13 cellular contexts compared by ENCODE assay signal in the genomic region with DNA sequence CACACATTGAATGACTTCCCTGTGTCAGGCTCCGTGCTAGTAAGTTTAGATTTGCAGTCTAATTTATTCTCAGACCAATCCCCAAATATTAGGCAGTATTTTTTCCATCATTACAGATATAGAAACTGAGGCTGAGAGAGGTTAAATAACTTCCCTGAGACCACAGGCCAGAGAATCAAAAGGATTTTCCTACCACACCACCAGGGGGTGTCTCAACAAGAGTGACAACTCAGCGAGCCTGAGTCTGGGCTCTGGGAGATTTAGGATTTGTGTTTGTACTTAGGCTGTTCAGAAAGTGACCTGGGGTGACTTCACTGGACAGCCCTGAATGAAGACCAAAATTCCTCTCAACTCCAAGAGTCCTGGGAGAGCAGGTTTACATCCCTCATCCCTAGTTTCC. TPM values are rescaled to one million over a fixed set of nuclear protein-coding genes. Genes with fewer than 3 reads are reported as not detected.
DNase-seq lines count a peak whose midpoint lies in the region; ATAC-seq, FAIRE-seq and TF ChIP-seq lines count a peak whose summit lies in the region.
"Had no signal": no experiment of that assay in that cellular context is flagged by ENCODE, and none has a peak within 500 bp of the region (broad histone marks: within the 10 kb centered on the region; RNA-seq: fewer than 3 reads in every experiment).

No MANE protein-coding gene starts in this region.

- H3K27me3 ChIP-seq in PC-3 (ENCODE audit: low read length) = peaks cover 2% of the 10 kb centered on the region; the same call in 1 of the 2 replicates

- H3K36me3 ChIP-seq in PC-3 (ENCODE audit: low read depth, low read length) = no peaks in the 10 kb centered on the region

- no peak for FAIRE-seq in H54 (lab: Jason Lieb, UNC)

- no peak overlapping the region for H3K4me3 Mint-ChIP-seq in activated T-helper 17 cell treated with anti-CD3 and anti-CD28 coated beads, Interleukin-2, amount 50 U/mL, for 72 hours
- H3K4me3 Mint-ChIP-seq: activated CD4-positive, alpha-beta T cell treated with anti-CD3 and anti-CD28 coated beads, Interleukin-2, amount 10 ng/mL, durations not matched to agents 7 days and 5 days had no signal

- no peaks in the 10 kb centered on the region for H3K9me3 Mint-ChIP-seq in activated T-helper 17 cell treated with anti-CD3 and anti-CD28 coated beads, Interleukin-2, amount 50 U/mL, for 72 hours
- H3K9me3 Mint-ChIP-seq: activated CD4-positive, alpha-beta T cell treated with anti-CD3 and anti-CD28 coated beads, Interleukin-2, amount 10 ng/mL, durations not matched to agents 7 days and 5 days had no signal

- no peaks in the 10 kb centered on the region for H3K9me3 ChIP-seq in PC-3 (ENCODE audit: low read length)

- H3K4me2 ChIP-seq in PC-3 (ENCODE audit: low read length) = no peak overlapping the region

- no peaks in the 10 kb centered on the region for H4K20me1 ChIP-seq in PC-3 (ENCODE audit: low read length)

- CTCF ChIA-PET in PC-3 (lab: Charles Lee) = no interaction called here

- POLR2A ChIA-PET in PC-3 (lab: Charles Lee; ENCODE audit: unreplicated experiment) = no interaction called here

- H3K27ac ChIP-seq in PC-3 (ENCODE audit: low read length) = no peak overlapping the region

- DNase-seq in AG09319 (ENCODE audit: extremely low read depth, low read depth) (no peak), PC-3 (peak; percentile 50), fibroblast of mammary gland (ENCODE audit: low read depth) (peak; percentile 26), GF-D8 (lab: John Stamatoyannopoulos, UW) (no peak), H54 (ENCODE audit: insufficient read length, low spot score) (no peak)
- DNase-seq: activated CD4-positive, alpha-beta T cell treated with anti-CD3 and anti-CD28 coated beads, Interleukin-2, amount 10 ng/mL, durations not matched to agents 7 days and 5 days; NCI-H1694 treated with DMSO at 0.1 percent for 48 hours; nucleus accumbens; stimulated activated CD4-positive, alpha-beta T cell treated with anti-CD3 and anti-CD28 coated beads, Interleukin-4, amount 100 ng/mL, for 24 hours had no signal

- H3K4me3 ChIP-seq in PC-3 (ENCODE audit: low read length) (no peak overlapping the region), fibroblast of mammary gland (ENCODE audit: control insufficient read depth, low read depth, low read length) (no peak overlapping the region)

- H2AFZ ChIP-seq in PC-3 (ENCODE audit: low read length) = no peak overlapping the region

- no peaks in the 10 kb centered on the region for H3K36me3 Mint-ChIP-seq in activated T-helper 17 cell treated with anti-CD3 and anti-CD28 coated beads, Interleukin-2, amount 50 U/mL, for 72 hours (ENCODE audit: low read depth)

- H3K27ac Mint-ChIP-seq in activated T-helper 17 cell treated with anti-CD3 and anti-CD28 coated beads, Interleukin-2, amount 50 U/mL, for 72 hours = no peak overlapping the region
- H3K27ac Mint-ChIP-seq: activated CD4-positive, alpha-beta T cell treated with anti-CD3 and anti-CD28 coated beads, Interleukin-2, amount 10 ng/mL, durations not matched to agents 7 days and 5 days had no signal

- ATAC-seq in PC-3 (no peak), GM19455 (IDR thresholded peaks at IDR 0.05; ENCODE audit: unreplicated experiment) (no peak)
- no peak for ATAC-seq in activated T-helper 17 cell treated with anti-CD3 and anti-CD28 coated beads, Interleukin-2, amount 50 U/mL, for 72 hours (replicated peaks)

- H3F3A ChIP-seq in PC-3 (ENCODE audit: low read length, unreplicated experiment) = no peaks in the 10 kb centered on the region

- no peak overlapping the region for H3K9ac ChIP-seq in PC-3 (ENCODE audit: low read length)

- H3K79me2 ChIP-seq in PC-3 (ENCODE audit: low read length) = no peaks in the 10 kb centered on the region

- no peaks in the 10 kb centered on the region for H3K9me2 ChIP-seq in PC-3 (replicated peaks; ENCODE audit: low read length)

- no peaks in the 10 kb centered on the region for H3K4me1 Mint-ChIP-seq in activated T-helper 17 cell treated with anti-CD3 and anti-CD28 coated beads, Interleukin-2, amount 50 U/mL, for 72 hours
- H3K4me1 Mint-ChIP-seq: activated CD4-positive, alpha-beta T cell treated with anti-CD3 and anti-CD28 coated beads, Interleukin-2, amount 10 ng/mL, durations not matched to agents 7 days and 5 days had no signal

- BruUV-seq in PC-3 (replicated peaks; lab: Mats Ljungman, UMichigan) = no TSS peak

- TF ChIP-seq CTCF in AG09319 (IDR thresholded peaks at IDR 0.05; ENCODE audit: low read depth, low read length) (peak; percentile 4), GM12874 (IDR thresholded peaks at IDR 0.05; ENCODE audit: insufficient read depth, low read depth, low read length) (peak; percentile 28; the same call in 1 of the 2 replicates), PC-3 (conservative IDR thresholded peaks at IDR 0.05; ENCODE audit: low read depth, low read length) (peak; percentile 65), fibroblast of mammary gland (conservative IDR thresholded peaks at IDR 0.05; ENCODE audit: control insufficient read depth, insufficient read depth, low read depth, low read length) (peak; percentile 33)

- peaks cover 15% of the 10 kb centered on the region for H3K27me3 Mint-ChIP-seq in activated T-helper 17 cell treated with anti-CD3 and anti-CD28 coated beads, Interleukin-2, amount 50 U/mL, for 72 hours

- no peak for TF ChIP-seq POLR2A in H54 (IDR thresholded peaks at IDR 0.05; ENCODE audit: low read depth, low read length)

- H3K4me1 ChIP-seq in PC-3 (ENCODE audit: insufficient read depth, low read length) = no peaks in the 10 kb centered on the region

- intact Hi-C loops in PC-3 (cut with micrococcal nuclease) = no loop called here

RNA-seq across cellular contexts. Expression of a gene that starts 13.3 kb away (rescaled TPM):
- not detected in 2 replicates for total RNA-seq in PC-3 (2014; rRNA removed)
- not detected for total RNA-seq in activated T-helper 17 cell treated with anti-CD3 and anti-CD28 coated beads, Interleukin-2, amount 50 U/mL, for 72 hours
- total RNA-seq: activated CD4-positive, alpha-beta T cell treated with anti-CD3 and anti-CD28 coated beads, Interleukin-2, amount 10 ng/mL, durations not matched to agents 7 days and 5 days; temporal lobe had no signal

RNA-seq across cellular contexts. Expression of a gene that starts 17.0 kb away (rescaled TPM):
- total RNA-seq in PC-3 (2014; rRNA removed) = not detected in 2 replicates
- not detected for total RNA-seq in activated T-helper 17 cell treated with anti-CD3 and anti-CD28 coated beads, Interleukin-2, amount 50 U/mL, for 72 hours
- total RNA-seq: activated CD4-positive, alpha-beta T cell treated with anti-CD3 and anti-CD28 coated beads, Interleukin-2, amount 10 ng/mL, durations not matched to agents 7 days and 5 days; temporal lobe had no signal

Comparison
In these comparisons a context has a peak if more than half of its experiments do, and no peak if none do; other contexts are left out.
1. DNase-seq: peak in PC-3 (single experiment) and fibroblast of mammary gland (single experiment); none in AG09319 (single experiment), GF-D8 (single experiment) and H54 (single experiment).
2. CTCF ChIP-seq: peak in every context shown above with its lines; median percentile 65 in PC-3; 33 in fibroblast of mammary gland; 28 in GM12874; 4 in AG09319.